Comparison of ENCODE assay signal across 1 cellular context in genomic region chr1:165828103-165828558, GRCh38.
TF ChIP-seq lines count a peak whose summit lies in the region.

No MANE protein-coding gene starts in this region.

TF ChIP-seq in HepG2, 621 proteins besides CTCF, POLR2A, EP300 and RAD21 (continued from another document and continues in another):
- TF ChIP-seq ARID5B (CRISPR knock-in tag; IDR thresholded peaks at IDR 0.05) (0 out of 2 replicates have a peak, but pooled peaks have one; percentile 13), GATA4 (IDR thresholded peaks at IDR 0.05; ENCODE audit: borderline replicate concordance, low read depth) (no peak), MED1 (CRISPR knock-in tag; IDR thresholded peaks at IDR 0.05) (peak; percentile 17; the same call in 1 of the 2 replicates), MAZ (IDR thresholded peaks at IDR 0.05; ENCODE audit: borderline replicate concordance, low read depth, low read length) (peak; percentile 12; the same call in 1 of the 2 replicates), MAZ (CRISPR knock-in tag; IDR thresholded peaks at IDR 0.05; ENCODE audit: low read depth) (no peak), AGO2 (optimal IDR thresholded peaks at IDR 0.05; ENCODE audit: low read depth, low read length) (peak; percentile 59), ZNF788 (CRISPR knock-in tag; IDR thresholded peaks at IDR 0.05; ENCODE audit: borderline replicate concordance) (peak; percentile 31), FOXO4 (CRISPR knock-in tag; conservative IDR thresholded peaks at IDR 0.05) (0 out of 2 replicates have a peak, but pooled peaks have one; percentile 87), NFATC3 (CRISPR knock-in tag; IDR thresholded peaks at IDR 0.05) (0 out of 2 replicates have a peak, but pooled peaks have one; percentile 53), NFE2 (CRISPR knock-in tag; IDR thresholded peaks at IDR 0.05) (no peak), ZNF770 (CRISPR knock-in tag; IDR thresholded peaks at IDR 0.05) (no peak), ZNF589 (CRISPR knock-in tag; conservative IDR thresholded peaks at IDR 0.05) (0 out of 2 replicates have a peak, but pooled peaks have one; percentile 53), HOXA7 (CRISPR knock-in tag; IDR thresholded peaks at IDR 0.05) (no peak), KLF6 (CRISPR knock-in tag; IDR thresholded peaks at IDR 0.05) (0 out of 2 replicates have a peak, but pooled peaks have one; percentile 8), TFDP1 (CRISPR knock-in tag; IDR thresholded peaks at IDR 0.05; ENCODE audit: borderline replicate concordance) (peak; percentile 74; the same call in 1 of the 2 replicates), RXRB (CRISPR knock-in tag; IDR thresholded peaks at IDR 0.05; ENCODE audit: borderline replicate concordance) (0 out of 2 replicates have a peak, but pooled peaks have one; percentile 13), TFE3 (CRISPR knock-in tag; IDR thresholded peaks at IDR 0.05) (0 out of 2 replicates have a peak, but pooled peaks have one; percentile 16), ZNF777 (CRISPR knock-in tag; IDR thresholded peaks at IDR 0.05) (0 out of 2 replicates have a peak, but pooled peaks have one; percentile 64), TFDP2 (CRISPR knock-in tag; IDR thresholded peaks at IDR 0.05) (peak; percentile 21; the same call in 1 of the 2 replicates), THYN1 (CRISPR knock-in tag; IDR thresholded peaks at IDR 0.05; ENCODE audit: borderline replicate concordance, low read depth) (no peak), ZNF256 (CRISPR knock-in tag; conservative IDR thresholded peaks at IDR 0.05) (peak; percentile 44; the same call in 1 of the 2 replicates), HNRNPK (IDR thresholded peaks at IDR 0.05; ENCODE audit: low read depth, low read length, poor library complexity, severe bottlenecking) (peak; percentile 78), GABPA (IDR thresholded peaks at IDR 0.05; ENCODE audit: low read depth, low read length) (peak; percentile 2; the same call in 1 of the 2 replicates), GABPA (CRISPR knock-in tag; IDR thresholded peaks at IDR 0.05; ENCODE audit: low read depth) (no peak), BRD4 (CRISPR knock-in tag; IDR thresholded peaks at IDR 0.05) (0 out of 2 replicates have a peak, but pooled peaks have one; percentile 35), POGZ (CRISPR knock-in tag; IDR thresholded peaks at IDR 0.05) (0 out of 2 replicates have a peak, but pooled peaks have one; percentile 4), ZNF552 (CRISPR knock-in tag; IDR thresholded peaks at IDR 0.05; ENCODE audit: borderline replicate concordance) (no peak), ZNF768 (CRISPR knock-in tag; IDR thresholded peaks at IDR 0.05) (peak; percentile 49; the same call in 1 of the 2 replicates), POLR2AphosphoS5 (IDR thresholded peaks at IDR 0.05; ENCODE audit: low read depth, low read length) (peak; percentile 46), ZNF232 (CRISPR knock-in tag; IDR thresholded peaks at IDR 0.05; ENCODE audit: borderline replicate concordance) (no peak), HDAC6 (IDR thresholded peaks at IDR 0.05; ENCODE audit: low read depth, low read length) (no peak), YY1 (IDR thresholded peaks at IDR 0.05; ENCODE audit: insufficient read depth, insufficient replicate concordance, low read depth, low read length) (peak; percentile 30), IKZF4 (CRISPR knock-in tag; IDR thresholded peaks at IDR 0.05; ENCODE audit: borderline replicate concordance, low read depth, not compliant biosample characterization) (peak; percentile 62), ZNF557 (CRISPR knock-in tag; IDR thresholded peaks at IDR 0.05) (no peak), RBFOX2 (IDR thresholded peaks at IDR 0.05; ENCODE audit: low read depth, low read length) (peak; percentile 71), RERE (CRISPR knock-in tag; IDR thresholded peaks at IDR 0.05; ENCODE audit: low read depth) (no peak), UBTF (CRISPR knock-in tag; IDR thresholded peaks at IDR 0.05) (peak; percentile 64), ZNF678 (CRISPR knock-in tag; IDR thresholded peaks at IDR 0.05) (no peak), MXD1 (CRISPR knock-in tag; IDR thresholded peaks at IDR 0.05) (0 out of 2 replicates have a peak, but pooled peaks have one; percentile 2), ZFP36 (IDR thresholded peaks at IDR 0.05; ENCODE audit: borderline replicate concordance, low read depth, low read length, partially characterized antibody) (no peak)
